16 cellular contexts compared by ENCODE assay signal in genomic region chr5:113124914-113125313, GRCh38.
DNase-seq lines count a peak whose midpoint lies in the region; TF ChIP-seq lines count a peak whose summit lies in the region.
"Had no signal": no experiment of that assay in that cellular context is flagged by ENCODE, and none has a peak within 500 bp of the region (broad histone marks: within the 10 kb centered on the region; RNA-seq: fewer than 3 reads in every experiment).

No MANE protein-coding gene starts in this region.

- no peak overlapping the region for H3K4me3 ChIP-seq in HEK293 (ENCODE audit: low read depth, low read length)
- H3K4me3 ChIP-seq in adipocyte (ENCODE audit: low read length) = no peak overlapping the region
- no peak overlapping the region for H3K4me3 ChIP-seq in endodermal cell (ENCODE audit: low read length)
- H3K4me3 ChIP-seq: BLaER1, HAP-1 had no signal

- H3K36me3 ChIP-seq in HEK293 (ENCODE audit: control insufficient read depth in 2 of 2, insufficient read depth in 1 of 2, low read length in 2 of 2) (peaks cover 0 to 3% of the 10 kb centered on the region in 2 experiments; a peak in 1 of 3 replicates), adipocyte (ENCODE audit: control insufficient read depth, insufficient read depth, low read length, severe bottlenecking) (no peaks in the 10 kb centered on the region), endodermal cell (ENCODE audit: control insufficient read depth, insufficient read depth, low read length) (peaks cover 95% of the 10 kb centered on the region)
- H3K36me3 ChIP-seq: BLaER1, HAP-1 had no signal

- POLR2A ChIA-PET in HEK293 (lab: Yijun Ruan, JAX) = no interaction called here

- 94 to 96% methylated on average over 4 of the region's 4 CpGs for WGBS in endodermal cell (ENCODE audit: insufficient coverage in 1 of 2, insufficient read length in 1 of 2), 2 experiments

- H3K4me1 ChIP-seq in HEK293 (ENCODE audit: control insufficient read depth, insufficient read depth, low read length) = peaks cover 13% of the 10 kb centered on the region
- peaks cover 52% of the 10 kb centered on the region for H3K4me1 ChIP-seq in adipocyte (ENCODE audit: control insufficient read depth, insufficient read depth, low read length)
- H3K4me1 ChIP-seq in endodermal cell (ENCODE audit: control insufficient read depth, insufficient read depth, low read length) = peaks cover 5% of the 10 kb centered on the region
- H3K4me1 ChIP-seq: BLaER1, Caco-2 had no signal

- no peak for TF ChIP-seq CTCF in HEK293 (tag by site-specific recombination; IDR thresholded peaks at IDR 0.05)
- no peak for TF ChIP-seq CTCF in endodermal cell (conservative IDR thresholded peaks at IDR 0.05)
- no peak for TF ChIP-seq CTCF in nephron progenitor cell (IDR thresholded peaks at IDR 0.05)

- no peak for DNase-seq in adipocyte (ENCODE audit: low read depth)
- DNase-seq in endodermal cell = no peak
- DNase-seq in nephron progenitor cell = no peak
- no peak for DNase-seq in NCI-H187 treated with DMSO at 0.1 percent for 48 hours (lab: John Stamatoyannopoulos, UW)
- no peak for DNase-seq in ecto neural progenitor cell (ENCODE audit: low spot score)
- no peak for DNase-seq in head of caudate nucleus
- no peak for DNase-seq in activated CD4-positive, CD25-positive, alpha-beta regulatory T cell (lab: John Stamatoyannopoulos, UW)
- DNase-seq: Caco-2; CD4-positive, CD25-positive, alpha-beta regulatory T cell; CD8-positive, alpha-beta T cell; DMS153; DND-41 had no signal

- no peaks in the 10 kb centered on the region for H3K27me3 ChIP-seq in adipocyte (replicated peaks; ENCODE audit: control insufficient read depth, insufficient read depth, low read length)
- no peaks in the 10 kb centered on the region for H3K27me3 ChIP-seq in endodermal cell (ENCODE audit: control insufficient read depth, insufficient read depth, low read length, poor library complexity, severe bottlenecking)
- H3K27me3 ChIP-seq: BLaER1 had no signal

- H3K9me3 ChIP-seq in HEK293 (ENCODE audit: control insufficient read depth, insufficient read depth, low read depth, low read length) (no peaks in the 10 kb centered on the region), adipocyte (ENCODE audit: control insufficient read depth, low read length) (no peaks in the 10 kb centered on the region), endodermal cell (ENCODE audit: control insufficient read depth, low read length) (no peaks in the 10 kb centered on the region)
- H3K9me3 ChIP-seq: Caco-2 had no signal

- no peaks in the 10 kb centered on the region for H3K27me3 Mint-ChIP-seq in endodermal cell (ENCODE audit: insufficient read depth)
- H3K27me3 Mint-ChIP-seq in nephron progenitor cell (ENCODE audit: low read depth, poor library complexity) = no peaks in the 10 kb centered on the region

- peaks cover 9% of the 10 kb centered on the region for H3K9me3 Mint-ChIP-seq in endodermal cell
- peaks cover 18% of the 10 kb centered on the region for H3K9me3 Mint-ChIP-seq in nephron progenitor cell

- H3K27ac ChIP-seq in HEK293 (ENCODE audit: extremely low read depth, low read depth, low read length) (no peak overlapping the region), endodermal cell (ENCODE audit: low read depth, low read length) (no peak overlapping the region)
- H3K27ac ChIP-seq: BLaER1, C4-2B had no signal

- H3K27ac Mint-ChIP-seq in endodermal cell (peak overlapping the region; percentile 13), nephron progenitor cell (peak overlapping the region; percentile 5)
- H3K27ac Mint-ChIP-seq: CD8-positive, alpha-beta T cell had no signal

- H3K36me3 Mint-ChIP-seq in endodermal cell (ENCODE audit: low read depth) (peaks cover 42% of the 10 kb centered on the region), nephron progenitor cell (ENCODE audit: low read depth) (peaks cover 26% of the 10 kb centered on the region)
- H3K36me3 Mint-ChIP-seq: CD8-positive, alpha-beta T cell had no signal

- H3K4me3 Mint-ChIP-seq in endodermal cell = no peak overlapping the region
- no peak overlapping the region for H3K4me3 Mint-ChIP-seq in nephron progenitor cell
- H3K4me3 Mint-ChIP-seq: CD4-positive, CD25-positive, alpha-beta regulatory T cell; CD8-positive, alpha-beta T cell had no signal

- intact Hi-C loops in head of caudate nucleus (cut with DNase I) = no loop called here

- CTCF ChIA-PET in HEK293 (lab: Yijun Ruan, JAX) = interaction anchor here (0.5 to 1.1 kb wide), 4 partner anchors 18 to 159 kb away, joined by 3 to 4 read pairs (median 3); no protein-coding TSS in a partner anchor

- H3K4me1 Mint-ChIP-seq in endodermal cell (peaks cover 45% of the 10 kb centered on the region), nephron progenitor cell (peaks cover 26% of the 10 kb centered on the region)
- H3K4me1 Mint-ChIP-seq: CD4-positive, CD25-positive, alpha-beta regulatory T cell had no signal

- H3K9ac ChIP-seq in adipocyte (ENCODE audit: low read length) = peak overlapping the region; percentile 35
- no peak overlapping the region for H3K9ac ChIP-seq in endodermal cell (ENCODE audit: extremely low read depth, low read length, poor library complexity, severe bottlenecking)
- H3K9ac ChIP-seq: BLaER1 had no signal

TF ChIP-seq in HEK293, 187 proteins besides CTCF, POLR2A, EP300 and RAD21:
- TF ChIP-seq SCRT1 (tag by site-specific recombination; IDR thresholded peaks at IDR 0.05; ENCODE audit: borderline replicate concordance) (peak; percentile 58; the same call in 1 of the 2 replicates), ZNF626 (tag by site-specific recombination; IDR thresholded peaks at IDR 0.05) (no peak), SCRT2 (tag by site-specific recombination; IDR thresholded peaks at IDR 0.05) (peak; percentile 73)
TF ChIP-seq in HEK293: peak in this region for 2.
